ENCODE assay signal across 11 cellular contexts in genomic region chr11:94563176-94563847, GRCh38. TPM values are rescaled to one million over a fixed set of nuclear protein-coding genes. Genes with fewer than 3 reads are reported as not detected.
DNase-seq lines count a peak whose midpoint lies in the region; ATAC-seq, FAIRE-seq and TF ChIP-seq lines count a peak whose summit lies in the region.
"Had no signal": no experiment of that assay in that cellular context is flagged by ENCODE, and none has a peak within 500 bp of the region (broad histone marks: within the 10 kb centered on the region; RNA-seq: fewer than 3 reads in every experiment).

No MANE protein-coding gene starts in this region.

- H3K4me1 Mint-ChIP-seq in nephron progenitor cell, result peaks cover 9% of the 10 kb centered on the region
- H3K4me1 Mint-ChIP-seq in activated CD8-positive, alpha-beta T cell treated with anti-CD3 and anti-CD28 coated beads for 36 hours (ENCODE audit: low read depth), result no peaks in the 10 kb centered on the region
- no peaks in the 10 kb centered on the region for H3K4me1 Mint-ChIP-seq in natural killer cell

- intact Hi-C loops in mammary epithelial cell (cut with micrococcal nuclease) (loop anchor here (1.0 kb wide), 1 partner anchor 44 kb away; no protein-coding TSS in a partner anchor), natural killer cell (cut with micrococcal nuclease) (no loop called here)
- intact Hi-C loops in activated CD8-positive, alpha-beta T cell treated with anti-CD3 and anti-CD28 coated beads for 36 hours (cut with micrococcal nuclease), result no loop called here

- WGBS in mammary epithelial cell (ENCODE audit: low coverage, missing lambda C conversion rate), result 30% methylated on average over 4 of the region's 4 CpGs

- H3K9me3 Mint-ChIP-seq in nephron progenitor cell, result no peaks in the 10 kb centered on the region
- H3K9me3 Mint-ChIP-seq in activated CD8-positive, alpha-beta T cell treated with anti-CD3 and anti-CD28 coated beads for 36 hours, result no peaks in the 10 kb centered on the region
- no peaks in the 10 kb centered on the region for H3K9me3 Mint-ChIP-seq in natural killer cell

- CTCF ChIA-PET in AG04449 (lab: Yijun Ruan, JAX), result interaction anchor here (0.7 to 3.2 kb wide), 8 partner anchors 11 to 51 kb away, joined by 3 to 40 read pairs (median 4); partner anchors contain the start of gene C11orf97
- CTCF ChIA-PET in mammary epithelial cell (lab: Charles Lee; ENCODE audit: low non-redundant PET), result no interaction called here
- CTCF ChIA-PET in activated CD8-positive, alpha-beta T cell treated with anti-CD3 and anti-CD28 coated beads for 36 hours (lab: Charles Lee), result interaction anchor here (0.8 kb wide), 1 partner anchor 239 kb away, joined by 3 read pairs; no protein-coding TSS in a partner anchor

- TF ChIP-seq CTCF in AG04449 (IDR thresholded peaks at IDR 0.05; ENCODE audit: insufficient read depth, low read length, missing control alignments) (peak; percentile 31), mammary epithelial cell (conservative IDR thresholded peaks at IDR 0.05 in 1 of 2, IDR thresholded peaks at IDR 0.05 in 1 of 2; ENCODE audit: extremely low read depth in 1 of 2, insufficient read depth in 1 of 2, low read depth in 1 of 2, low read length in 2 of 2) (peak; percentile 45 to 56), nephron progenitor cell (IDR thresholded peaks at IDR 0.05) (no peak), natural killer cell (IDR thresholded peaks at IDR 0.05) (no peak)
- no peak for TF ChIP-seq CTCF in activated CD8-positive, alpha-beta T cell treated with anti-CD3 and anti-CD28 coated beads for 36 hours (IDR thresholded peaks at IDR 0.05)

- no peaks in the 10 kb centered on the region for H3K36me3 ChIP-seq in mammary epithelial cell (ENCODE audit: insufficient read depth, low read length)

- H3K4me2 ChIP-seq in mammary epithelial cell (ENCODE audit: insufficient read depth, low read depth, low read length), result no peak overlapping the region

- H3K4me3 ChIP-seq in AG04449 (ENCODE audit: low read depth, low read length) (no peak overlapping the region), mammary epithelial cell (replicated peaks in 1 of 3; ENCODE audit: insufficient read depth in 1 of 3, low read depth in 2 of 3, low read length in 3 of 3) (no peak overlapping the region)

- H2AFZ ChIP-seq in mammary epithelial cell (ENCODE audit: low read depth, low read length), result peak overlapping the region; percentile 7

- ATAC-seq in activated CD8-positive, alpha-beta T cell treated with anti-CD3 and anti-CD28 coated beads for 36 hours, result no peak
- ATAC-seq in HG03520 (IDR thresholded peaks at IDR 0.05; ENCODE audit: unreplicated experiment), result no peak
- no peak for ATAC-seq in natural killer cell

- no peaks in the 10 kb centered on the region for H3K79me2 ChIP-seq in mammary epithelial cell (ENCODE audit: insufficient read depth, low read length)

- H3K9ac ChIP-seq in mammary epithelial cell (ENCODE audit: insufficient read depth, low read length), result no peak overlapping the region

- POLR2A ChIA-PET in AG04449 (lab: Yijun Ruan, JAX), result interaction anchor here (0.9 kb wide), 1 partner anchor 19 kb away, joined by 4 read pairs; no protein-coding TSS in a partner anchor
- POLR2A ChIA-PET in activated CD8-positive, alpha-beta T cell treated with anti-CD3 and anti-CD28 coated beads for 36 hours (lab: Charles Lee), result no interaction called here

- H3K4me1 ChIP-seq in mammary epithelial cell (ENCODE audit: insufficient read depth, low read length), result peaks cover 12% of the 10 kb centered on the region

- H3K4me3 Mint-ChIP-seq in nephron progenitor cell, result no peak overlapping the region
- no peak overlapping the region for H3K4me3 Mint-ChIP-seq in activated CD8-positive, alpha-beta T cell treated with anti-CD3 and anti-CD28 coated beads for 36 hours
- no peak overlapping the region for H3K4me3 Mint-ChIP-seq in natural killer cell

- no peaks in the 10 kb centered on the region for H3K9me3 ChIP-seq in mammary epithelial cell (replicated peaks; ENCODE audit: insufficient read depth, low read length)

- H3K36me3 Mint-ChIP-seq in nephron progenitor cell (ENCODE audit: low read depth), result no peaks in the 10 kb centered on the region
- H3K36me3 Mint-ChIP-seq in activated CD8-positive, alpha-beta T cell treated with anti-CD3 and anti-CD28 coated beads for 36 hours (ENCODE audit: low read depth), result no peaks in the 10 kb centered on the region
- H3K36me3 Mint-ChIP-seq in natural killer cell, result no peaks in the 10 kb centered on the region

- no peak for FAIRE-seq in HTR-8/SVneo (lab: Jason Lieb, UNC)

- DNase-seq in AG04449 (ENCODE audit: low read depth, low spot score) (no peak), HTR-8/SVneo (ENCODE audit: insufficient read length, low spot score) (peak; percentile 45), mammary epithelial cell (peak; percentile 67), kidney tubule cell (ENCODE audit: low spot score) (peak; percentile 74), nephron progenitor cell (no peak), natural killer cell (no peak)
- no peak for DNase-seq in activated CD8-positive, alpha-beta T cell treated with anti-CD3 and anti-CD28 coated beads for 36 hours
- DNase-seq: activated CD4-positive, CD25-positive, alpha-beta regulatory T cell; COR-L47 had no signal

- no peak overlapping the region for H3K27ac Mint-ChIP-seq in nephron progenitor cell
- no peak overlapping the region for H3K27ac Mint-ChIP-seq in activated CD8-positive, alpha-beta T cell treated with anti-CD3 and anti-CD28 coated beads for 36 hours
- no peak overlapping the region for H3K27ac Mint-ChIP-seq in natural killer cell

- H3K27me3 ChIP-seq in mammary epithelial cell (ENCODE audit: insufficient read depth, low read length), result no peaks in the 10 kb centered on the region

- dilution Hi-C loops in mammary epithelial cell (cut with HindIII; ENCODE audit: low sequenced_read_pairs), result no loop called here

- no TSS peak for BruUV-seq in mammary epithelial cell (replicated peaks; lab: Mats Ljungman, UMichigan)

- H4K20me1 ChIP-seq in mammary epithelial cell (ENCODE audit: insufficient read depth, low read length), result no peaks in the 10 kb centered on the region

- H3K27me3 Mint-ChIP-seq in nephron progenitor cell (ENCODE audit: low read depth, poor library complexity) (peaks cover 5% of the 10 kb centered on the region), natural killer cell (ENCODE audit: low read depth in 2 of 2) (no peaks in the 10 kb centered on the region)
- no peaks in the 10 kb centered on the region for H3K27me3 Mint-ChIP-seq in activated CD8-positive, alpha-beta T cell treated with anti-CD3 and anti-CD28 coated beads for 36 hours

- peak overlapping the region; percentile 5 for H3K27ac ChIP-seq in mammary epithelial cell (ENCODE audit: insufficient read depth, low read depth, low read length)

- in situ Hi-C loops in mammary epithelial cell (cut with MboI; ENCODE audit: low sequenced_read_pairs in 2 of 2), result no loop called here

RNA-seq across cellular contexts. Expression of gene PIWIL4, which starts 3.9 kb away (rescaled TPM):
- total RNA-seq in mammary epithelial cell (under 1 TPM in 1 of 2 donors, not detected in 1; 0.33 TPM), natural killer cell (1 to 10 TPM; 2.0 to 2.7 (median 2.2) TPM)
- 0.17 TPM for polyA plus RNA-seq in mammary epithelial cell
- not detected for polyA minus RNA-seq in mammary epithelial cell
- under 1 TPM; 0.36 to 0.50 TPM for total RNA-seq in activated CD8-positive, alpha-beta T cell treated with anti-CD3 and anti-CD28 coated beads for 36 hours

RNA-seq across cellular contexts. Expression of gene FUT4, which starts 19.6 kb away (rescaled TPM):
- total RNA-seq in mammary epithelial cell (1 to 10 TPM in 1 of 2 donors, under 1 TPM in 1; 0.33 to 1.2 TPM), natural killer cell (1 to 10 TPM; 4.4 to 7.5 (median 5.6) TPM)
- 0.56 TPM for polyA plus RNA-seq in mammary epithelial cell
- 2.4 TPM for polyA minus RNA-seq in mammary epithelial cell
- total RNA-seq in activated CD8-positive, alpha-beta T cell treated with anti-CD3 and anti-CD28 coated beads for 36 hours, result 1 to 10 TPM; 3.9 TPM

RNA-seq across cellular contexts. Expression of gene C11orf97, which starts 51.1 kb away (rescaled TPM):
- total RNA-seq in mammary epithelial cell (not detected), natural killer cell (not detected)
- polyA plus RNA-seq in mammary epithelial cell, result not detected
- not detected for polyA minus RNA-seq in mammary epithelial cell
- not detected for total RNA-seq in activated CD8-positive, alpha-beta T cell treated with anti-CD3 and anti-CD28 coated beads for 36 hours
- total RNA-seq: lower leg skin had no signal

Comparison
In these comparisons a context has a peak if more than half of its experiments do, and no peak if none do; other contexts are left out.
1. DNase-seq: peak in HTR-8/SVneo (single experiment), mammary epithelial cell (single experiment) and kidney tubule cell (single experiment); none in AG04449 (single experiment), nephron progenitor cell (single experiment), activated CD8-positive, alpha-beta T cell treated with anti-CD3 and anti-CD28 coated beads for 36 hours (single experiment) and natural killer cell (single experiment).
2. CTCF ChIP-seq: peak in AG04449 (single experiment) and mammary epithelial cell (2 of 2); none in nephron progenitor cell (single experiment), activated CD8-positive, alpha-beta T cell treated with anti-CD3 and anti-CD28 coated beads for 36 hours (single experiment) and natural killer cell (single experiment).